In the genomic region with DNA sequence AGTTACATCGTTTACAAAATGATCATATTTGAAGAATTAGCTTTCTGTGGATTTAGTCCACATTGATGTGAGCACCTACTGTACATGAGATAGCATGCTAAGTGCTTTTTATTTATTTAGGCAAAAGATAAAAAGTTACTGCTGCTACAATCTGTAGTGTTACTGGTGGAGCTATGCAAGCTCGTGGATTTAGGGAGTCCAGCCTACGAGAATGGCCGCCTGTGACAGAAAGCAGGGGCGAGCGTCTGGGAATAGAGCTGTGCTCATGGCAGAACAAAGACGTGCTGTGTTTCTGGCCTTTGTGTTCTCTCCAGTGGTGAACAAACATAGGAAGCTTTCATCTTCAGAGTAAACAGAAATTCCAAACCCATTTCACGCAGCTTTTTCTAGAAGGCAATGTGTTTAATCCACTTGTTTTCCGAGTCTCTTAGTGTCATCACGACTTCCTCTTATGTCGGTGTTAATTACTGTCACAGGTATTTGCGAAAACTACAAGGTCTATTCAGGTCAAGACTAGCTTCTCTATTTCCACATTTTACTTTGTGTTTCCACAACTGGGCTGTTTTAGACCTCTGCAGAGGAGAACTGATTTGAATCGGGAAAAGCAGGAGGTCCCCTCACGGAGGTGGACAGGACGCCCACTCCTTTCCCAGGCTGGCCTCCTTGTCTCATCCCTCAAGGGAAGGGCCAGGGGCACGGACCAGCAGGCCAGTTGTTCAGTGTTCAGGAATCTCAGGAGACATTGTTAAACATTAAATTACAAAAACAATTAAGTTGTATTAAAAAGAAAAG, we compare ENCODE assay signal across 1 cellular context.
A peak's percentile ranks its signal among the peaks of the same experiment; 100 is the strongest.
TF ChIP-seq lines count a peak whose summit lies in the region.

No MANE protein-coding gene starts in this region.

TF ChIP-seq in HepG2, 621 proteins besides CTCF, POLR2A, EP300 and RAD21 (continued from another document and continues in another):
- TF ChIP-seq KLF16 (CRISPR knock-in tag; IDR thresholded peaks at IDR 0.05) (peak in 1 of 2 experiments; percentile 90; a peak in 2 of 4 replicates), HHEX (CRISPR knock-in tag; IDR thresholded peaks at IDR 0.05) (peak; percentile 70), PHF21A (CRISPR knock-in tag; IDR thresholded peaks at IDR 0.05) (peak; percentile 88), ZMYM4 (CRISPR knock-in tag; IDR thresholded peaks at IDR 0.05) (peak; percentile 14; the same call in 1 of the 2 replicates), MBD4 (IDR thresholded peaks at IDR 0.05; ENCODE audit: borderline replicate concordance, low read length) (peak; percentile 95; the same call in 1 of the 2 replicates), MTF1 (CRISPR knock-in tag; IDR thresholded peaks at IDR 0.05) (no peak), NFYC (CRISPR knock-in tag; IDR thresholded peaks at IDR 0.05) (no peak), HIVEP1 (CRISPR knock-in tag; IDR thresholded peaks at IDR 0.05) (no peak), ZNF703 (CRISPR knock-in tag; IDR thresholded peaks at IDR 0.05; ENCODE audit: borderline replicate concordance) (peak; percentile 87), ZNF878 (CRISPR knock-in tag; IDR thresholded peaks at IDR 0.05) (peak; percentile 83; the same call in 1 of the 2 replicates), ZNF772 (CRISPR knock-in tag; IDR thresholded peaks at IDR 0.05) (peak; percentile 87), CBX5 (CRISPR knock-in tag; IDR thresholded peaks at IDR 0.05; ENCODE audit: borderline replicate concordance) (no peak; the same call in 1 of the 2 replicates), CEBPG (CRISPR knock-in tag; IDR thresholded peaks at IDR 0.05) (peak; percentile 72), SMAD3 (CRISPR knock-in tag; IDR thresholded peaks at IDR 0.05) (peak; percentile 42; the same call in 1 of the 2 replicates), DNMT3B (CRISPR knock-in tag; conservative IDR thresholded peaks at IDR 0.05) (peak; percentile 77; the same call in 1 of the 2 replicates), ELF3 (CRISPR knock-in tag; IDR thresholded peaks at IDR 0.05) (peak; percentile 97), BHLHE40 (IDR thresholded peaks at IDR 0.05; ENCODE audit: low read length) (peak; percentile 43; the same call in 1 of the 2 replicates), XRCC5 (optimal IDR thresholded peaks at IDR 0.05; ENCODE audit: low read length) (peak; percentile 41), ZNF350 (CRISPR knock-in tag; IDR thresholded peaks at IDR 0.05; ENCODE audit: borderline replicate concordance, low read depth) (no peak), KDM5A (IDR thresholded peaks at IDR 0.05; ENCODE audit: borderline replicate concordance, low read length) (no peak), ZKSCAN8 (CRISPR knock-in tag; IDR thresholded peaks at IDR 0.05; ENCODE audit: borderline replicate concordance) (peak; percentile 67; the same call in 1 of the 2 replicates), KDM1A (CRISPR knock-in tag; IDR thresholded peaks at IDR 0.05) (no peak), SNAPC2 (CRISPR knock-in tag; IDR thresholded peaks at IDR 0.05) (peak; percentile 17; the same call in 1 of the 2 replicates), SKI (IDR thresholded peaks at IDR 0.05; ENCODE audit: partially characterized antibody) (peak; percentile 82), TBL1XR1 (IDR thresholded peaks at IDR 0.05; ENCODE audit: borderline replicate concordance, low read length, partially characterized antibody) (peak; percentile 41), HNF1B (CRISPR knock-in tag; IDR thresholded peaks at IDR 0.05) (0 out of 2 replicates have a peak, but pooled peaks have one; percentile 48), MAZ (IDR thresholded peaks at IDR 0.05; ENCODE audit: borderline replicate concordance, low read depth, low read length) (no peak), MAZ (CRISPR knock-in tag; IDR thresholded peaks at IDR 0.05; ENCODE audit: low read depth) (peak; percentile 47), CEBPB (IDR thresholded peaks at IDR 0.05; ENCODE audit: borderline replicate concordance, low read depth, low read length) (peak; percentile 52; the same call in 1 of the 2 replicates), RARA (CRISPR knock-in tag; IDR thresholded peaks at IDR 0.05) (peak; percentile 86), IKZF5 (CRISPR knock-in tag; IDR thresholded peaks at IDR 0.05) (peak; percentile 90), RXRB (CRISPR knock-in tag; IDR thresholded peaks at IDR 0.05; ENCODE audit: borderline replicate concordance) (peak; percentile 98), ZNF556 (CRISPR knock-in tag; IDR thresholded peaks at IDR 0.05; ENCODE audit: borderline replicate concordance) (peak; percentile 31; the same call in 1 of the 2 replicates), MYC (CRISPR knock-in tag; IDR thresholded peaks at IDR 0.05; ENCODE audit: borderline replicate concordance) (no peak; the same call in 1 of the 2 replicates), BRD4 (CRISPR knock-in tag; IDR thresholded peaks at IDR 0.05) (no peak), MEF2D (CRISPR knock-in tag; IDR thresholded peaks at IDR 0.05) (0 out of 2 replicates have a peak, but pooled peaks have one; percentile 13), KMT2A (CRISPR knock-in tag; IDR thresholded peaks at IDR 0.05) (peak; percentile 66; the same call in 1 of the 2 replicates)
- TF ChIP-seq, protein P1, sequence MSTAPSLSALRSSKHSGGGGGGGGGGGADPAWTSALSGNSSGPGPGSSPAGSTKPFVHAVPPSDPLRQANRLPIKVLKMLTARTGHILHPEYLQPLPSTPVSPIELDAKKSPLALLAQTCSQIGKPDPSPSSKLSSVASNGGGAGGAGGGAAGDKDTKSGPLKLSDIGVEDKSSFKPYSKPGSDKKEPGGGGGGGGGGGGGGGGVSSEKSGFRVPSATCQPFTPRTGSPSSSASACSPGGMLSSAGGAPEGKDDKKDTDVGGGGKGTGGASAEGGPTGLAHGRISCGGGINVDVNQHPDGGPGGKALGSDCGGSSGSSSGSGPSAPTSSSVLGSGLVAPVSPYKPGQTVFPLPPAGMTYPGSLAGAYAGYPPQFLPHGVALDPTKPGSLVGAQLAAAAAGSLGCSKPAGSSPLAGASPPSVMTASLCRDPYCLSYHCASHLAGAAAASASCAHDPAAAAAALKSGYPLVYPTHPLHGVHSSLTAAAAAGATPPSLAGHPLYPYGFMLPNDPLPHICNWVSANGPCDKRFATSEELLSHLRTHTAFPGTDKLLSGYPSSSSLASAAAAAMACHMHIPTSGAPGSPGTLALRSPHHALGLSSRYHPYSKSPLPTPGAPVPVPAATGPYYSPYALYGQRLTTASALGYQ (CRISPR knock-in tag; IDR thresholded peaks at IDR 0.05) = peak; percentile 95
- TF ChIP-seq, protein P2, sequence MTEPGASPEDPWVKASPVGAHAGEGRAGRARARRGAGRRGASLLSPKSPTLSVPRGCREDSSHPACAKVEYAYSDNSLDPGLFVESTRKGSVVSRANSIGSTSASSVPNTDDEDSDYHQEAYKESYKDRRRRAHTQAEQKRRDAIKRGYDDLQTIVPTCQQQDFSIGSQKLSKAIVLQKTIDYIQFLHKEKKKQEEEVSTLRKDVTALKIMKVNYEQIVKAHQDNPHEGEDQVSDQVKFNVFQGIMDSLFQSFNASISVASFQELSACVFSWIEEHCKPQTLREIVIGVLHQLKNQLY (CRISPR knock-in tag; IDR thresholded peaks at IDR 0.05) = peak; percentile 88
- TF ChIP-seq, protein P3, sequence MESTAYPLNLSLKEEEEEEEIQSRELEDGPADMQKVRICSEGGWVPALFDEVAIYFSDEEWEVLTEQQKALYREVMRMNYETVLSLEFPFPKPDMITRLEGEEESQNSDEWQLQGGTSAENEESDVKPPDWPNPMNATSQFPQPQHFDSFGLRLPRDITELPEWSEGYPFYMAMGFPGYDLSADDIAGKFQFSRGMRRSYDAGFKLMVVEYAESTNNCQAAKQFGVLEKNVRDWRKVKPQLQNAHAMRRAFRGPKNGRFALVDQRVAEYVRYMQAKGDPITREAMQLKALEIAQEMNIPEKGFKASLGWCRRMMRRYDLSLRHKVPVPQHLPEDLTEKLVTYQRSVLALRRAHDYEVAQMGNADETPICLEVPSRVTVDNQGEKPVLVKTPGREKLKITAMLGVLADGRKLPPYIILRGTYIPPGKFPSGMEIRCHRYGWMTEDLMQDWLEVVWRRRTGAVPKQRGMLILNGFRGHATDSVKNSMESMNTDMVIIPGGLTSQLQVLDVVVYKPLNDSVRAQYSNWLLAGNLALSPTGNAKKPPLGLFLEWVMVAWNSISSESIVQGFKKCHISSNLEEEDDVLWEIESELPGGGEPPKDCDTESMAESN (CRISPR knock-in tag; conservative IDR thresholded peaks at IDR 0.05) = 0 out of 2 replicates have a peak, but pooled peaks have one; percentile 27
- TF ChIP-seq, protein P4, sequence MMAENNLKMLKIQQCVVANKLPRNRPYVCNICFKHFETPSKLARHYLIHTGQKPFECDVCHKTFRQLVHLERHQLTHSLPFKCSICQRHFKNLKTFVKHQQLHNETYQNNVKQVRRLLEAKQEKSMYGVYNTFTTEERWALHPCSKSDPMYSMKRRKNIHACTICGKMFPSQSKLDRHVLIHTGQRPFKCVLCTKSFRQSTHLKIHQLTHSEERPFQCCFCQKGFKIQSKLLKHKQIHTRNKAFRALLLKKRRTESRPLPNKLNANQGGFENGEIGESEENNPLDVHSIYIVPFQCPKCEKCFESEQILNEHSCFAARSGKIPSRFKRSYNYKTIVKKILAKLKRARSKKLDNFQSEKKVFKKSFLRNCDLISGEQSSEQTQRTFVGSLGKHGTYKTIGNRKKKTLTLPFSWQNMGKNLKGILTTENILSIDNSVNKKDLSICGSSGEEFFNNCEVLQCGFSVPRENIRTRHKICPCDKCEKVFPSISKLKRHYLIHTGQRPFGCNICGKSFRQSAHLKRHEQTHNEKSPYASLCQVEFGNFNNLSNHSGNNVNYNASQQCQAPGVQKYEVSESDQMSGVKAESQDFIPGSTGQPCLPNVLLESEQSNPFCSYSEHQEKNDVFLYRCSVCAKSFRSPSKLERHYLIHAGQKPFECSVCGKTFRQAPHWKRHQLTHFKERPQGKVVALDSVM (CRISPR knock-in tag; IDR thresholded peaks at IDR 0.05) = peak; percentile 18; the same call in 1 of the 2 replicates
- TF ChIP-seq, protein P5, sequence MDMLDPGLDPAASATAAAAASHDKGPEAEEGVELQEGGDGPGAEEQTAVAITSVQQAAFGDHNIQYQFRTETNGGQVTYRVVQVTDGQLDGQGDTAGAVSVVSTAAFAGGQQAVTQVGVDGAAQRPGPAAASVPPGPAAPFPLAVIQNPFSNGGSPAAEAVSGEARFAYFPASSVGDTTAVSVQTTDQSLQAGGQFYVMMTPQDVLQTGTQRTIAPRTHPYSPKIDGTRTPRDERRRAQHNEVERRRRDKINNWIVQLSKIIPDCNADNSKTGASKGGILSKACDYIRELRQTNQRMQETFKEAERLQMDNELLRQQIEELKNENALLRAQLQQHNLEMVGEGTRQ (IDR thresholded peaks at IDR 0.05; ENCODE audit: low read depth, low read length) = no peak
- TF ChIP-seq, protein P5 (CRISPR knock-in tag; IDR thresholded peaks at IDR 0.05; ENCODE audit: borderline replicate concordance) = peak; percentile 55; the same call in 1 of the 2 replicates
- TF ChIP-seq, protein P6, sequence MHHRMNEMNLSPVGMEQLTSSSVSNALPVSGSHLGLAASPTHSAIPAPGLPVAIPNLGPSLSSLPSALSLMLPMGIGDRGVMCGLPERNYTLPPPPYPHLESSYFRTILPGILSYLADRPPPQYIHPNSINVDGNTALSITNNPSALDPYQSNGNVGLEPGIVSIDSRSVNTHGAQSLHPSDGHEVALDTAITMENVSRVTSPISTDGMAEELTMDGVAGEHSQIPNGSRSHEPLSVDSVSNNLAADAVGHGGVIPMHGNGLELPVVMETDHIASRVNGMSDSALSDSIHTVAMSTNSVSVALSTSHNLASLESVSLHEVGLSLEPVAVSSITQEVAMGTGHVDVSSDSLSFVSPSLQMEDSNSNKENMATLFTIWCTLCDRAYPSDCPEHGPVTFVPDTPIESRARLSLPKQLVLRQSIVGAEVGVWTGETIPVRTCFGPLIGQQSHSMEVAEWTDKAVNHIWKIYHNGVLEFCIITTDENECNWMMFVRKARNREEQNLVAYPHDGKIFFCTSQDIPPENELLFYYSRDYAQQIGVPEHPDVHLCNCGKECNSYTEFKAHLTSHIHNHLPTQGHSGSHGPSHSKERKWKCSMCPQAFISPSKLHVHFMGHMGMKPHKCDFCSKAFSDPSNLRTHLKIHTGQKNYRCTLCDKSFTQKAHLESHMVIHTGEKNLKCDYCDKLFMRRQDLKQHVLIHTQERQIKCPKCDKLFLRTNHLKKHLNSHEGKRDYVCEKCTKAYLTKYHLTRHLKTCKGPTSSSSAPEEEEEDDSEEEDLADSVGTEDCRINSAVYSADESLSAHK (CRISPR knock-in tag; IDR thresholded peaks at IDR 0.05; ENCODE audit: borderline replicate concordance) = no peak
- TF ChIP-seq, protein P7, sequence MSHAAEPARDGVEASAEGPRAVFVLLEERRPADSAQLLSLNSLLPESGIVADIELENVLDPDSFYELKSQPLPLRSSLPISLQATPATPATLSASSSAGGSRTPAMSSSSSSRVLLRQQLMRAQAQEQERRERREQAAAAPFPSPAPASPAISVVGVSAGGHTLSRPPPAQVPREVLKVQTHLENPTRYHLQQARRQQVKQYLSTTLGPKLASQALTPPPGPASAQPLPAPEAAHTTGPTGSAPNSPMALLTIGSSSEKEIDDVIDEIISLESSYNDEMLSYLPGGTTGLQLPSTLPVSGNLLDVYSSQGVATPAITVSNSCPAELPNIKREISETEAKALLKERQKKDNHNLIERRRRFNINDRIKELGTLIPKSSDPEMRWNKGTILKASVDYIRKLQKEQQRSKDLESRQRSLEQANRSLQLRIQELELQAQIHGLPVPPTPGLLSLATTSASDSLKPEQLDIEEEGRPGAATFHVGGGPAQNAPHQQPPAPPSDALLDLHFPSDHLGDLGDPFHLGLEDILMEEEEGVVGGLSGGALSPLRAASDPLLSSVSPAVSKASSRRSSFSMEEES (CRISPR knock-in tag; IDR thresholded peaks at IDR 0.05) = 0 out of 2 replicates have a peak, but pooled peaks have one; percentile 69
